In the genomic region with DNA sequence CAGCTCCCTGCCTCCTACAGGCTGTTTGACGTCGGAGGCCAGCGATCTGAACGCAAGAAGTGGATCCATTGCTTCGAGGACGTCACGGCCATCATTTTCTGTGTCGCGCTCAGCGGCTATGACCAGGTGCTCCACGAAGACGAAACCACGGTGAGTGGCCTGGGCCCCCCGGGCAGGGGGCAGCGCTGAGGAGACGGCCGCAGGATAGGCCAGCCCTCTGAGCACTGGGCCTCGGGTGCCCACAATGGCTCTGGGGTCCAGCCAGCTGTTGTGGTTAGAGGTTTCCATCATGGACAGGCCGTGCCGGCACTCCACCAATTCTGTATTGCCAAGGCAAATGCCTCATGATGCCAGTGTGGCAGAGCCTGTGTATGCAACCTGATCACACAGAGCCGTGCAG, we compare ENCODE assay signal across 20 cellular contexts.
DNase-seq lines count a peak whose midpoint lies in the region; ATAC-seq and TF ChIP-seq lines count a peak whose summit lies in the region.
"Had no signal": no experiment of that assay in that cellular context is flagged by ENCODE, and none has a peak within 500 bp of the region (broad histone marks: within the 10 kb centered on the region; RNA-seq: fewer than 3 reads in every experiment).

No MANE protein-coding gene starts in this region.

- no peaks in the 10 kb centered on the region for H3K9me3 Mint-ChIP-seq in chondrocyte (ENCODE audit: low read depth)
- H3K9me3 Mint-ChIP-seq in naive thymus-derived CD4-positive, alpha-beta T cell = no peaks in the 10 kb centered on the region
- H3K9me3 Mint-ChIP-seq: CD4-positive, alpha-beta T cell had no signal

- peaks cover 5% of the 10 kb centered on the region for H3K4me1 Mint-ChIP-seq in chondrocyte (ENCODE audit: low read depth)
- no peaks in the 10 kb centered on the region for H3K4me1 Mint-ChIP-seq in naive thymus-derived CD4-positive, alpha-beta T cell

- no peak overlapping the region for H3K4me3 ChIP-seq in spleen
- no peak overlapping the region for H3K4me3 ChIP-seq in naive thymus-derived CD4-positive, alpha-beta T cell (ENCODE audit: low read length)

- no peaks in the 10 kb centered on the region for H3K36me3 Mint-ChIP-seq in chondrocyte (ENCODE audit: low read depth)
- H3K36me3 Mint-ChIP-seq in naive thymus-derived CD4-positive, alpha-beta T cell = no peaks in the 10 kb centered on the region

- TF ChIP-seq CTCF in chondrocyte (IDR thresholded peaks at IDR 0.05) (no peak), spleen (IDR thresholded peaks at IDR 0.05 in 8 of 11, conservative IDR thresholded peaks at IDR 0.05 in 3 of 11) (no peak)

- H3K27me3 Mint-ChIP-seq in chondrocyte (ENCODE audit: low read depth) = no peaks in the 10 kb centered on the region
- no peaks in the 10 kb centered on the region for H3K27me3 Mint-ChIP-seq in naive thymus-derived CD4-positive, alpha-beta T cell
- H3K27me3 Mint-ChIP-seq: CD4-positive, alpha-beta T cell had no signal

- intact Hi-C loops in Right ventricle myocardium superior (cut with DNase I) (no loop called here), left ventricle myocardium superior (cut with micrococcal nuclease) (no loop called here), spleen (cut with DNase I; ENCODE audit: low total_unique reads) (no loop called here)
- intact Hi-C loops in naive thymus-derived CD4-positive, alpha-beta T cell (cut with micrococcal nuclease) = no loop called here

- DNase-seq in Right ventricle myocardium superior (peak; percentile 38), left ventricle myocardium superior (no peak), chondrocyte (ENCODE audit: low spot score) (peak; percentile 83), spleen (peak; percentile 58), left lobe of liver (ENCODE audit: low spot score) (no peak)
- DNase-seq in naive thymus-derived CD4-positive, alpha-beta T cell = no peak
- DNase-seq in activated T-cell treated with anti-CD3 and anti-CD28 coated beads, Interleukin-2, amount 50 U/mL, for 48 hours = no peak
- DNase-seq: CD4-positive, alpha-beta T cell; Karpas-422; NCI-H1092 treated with DMSO at 0.1 percent for 48 hours; NCI-H1436; NCI-H187; NCI-H2081 treated with DMSO at 0.1 percent for 48 hours; NCI-H2171 treated with DMSO at 0.1 percent for 48 hours; NCI-H345; NCI-H524; NCI-H748 treated with DMSO at 0.1 percent for 48 hours had no signal

- H3K36me3 ChIP-seq in spleen = no peaks in the 10 kb centered on the region
- no peaks in the 10 kb centered on the region for H3K36me3 ChIP-seq in naive thymus-derived CD4-positive, alpha-beta T cell (ENCODE audit: control insufficient read depth in 2 of 3, insufficient read depth in 3 of 3, low read length in 3 of 3)

- no peak overlapping the region for H3K27ac Mint-ChIP-seq in chondrocyte (ENCODE audit: unreplicated experiment)
- no peak overlapping the region for H3K27ac Mint-ChIP-seq in naive thymus-derived CD4-positive, alpha-beta T cell
- H3K27ac Mint-ChIP-seq: CD4-positive, alpha-beta T cell had no signal

- POLR2A ChIA-PET in naive thymus-derived CD4-positive, alpha-beta T cell (lab: Charles Lee) = no interaction called here

- H3K4me3 Mint-ChIP-seq in chondrocyte (ENCODE audit: unreplicated experiment) = no peak overlapping the region
- H3K4me3 Mint-ChIP-seq in naive thymus-derived CD4-positive, alpha-beta T cell = no peak overlapping the region
- H3K4me3 Mint-ChIP-seq: CD4-positive, alpha-beta T cell had no signal

- TF ChIP-seq POLR2A in spleen (IDR thresholded peaks at IDR 0.05) = no peak

- H3K9me3 ChIP-seq in spleen = no peaks in the 10 kb centered on the region
- H3K9me3 ChIP-seq in naive thymus-derived CD4-positive, alpha-beta T cell (ENCODE audit: control insufficient read depth in 2 of 3, low read length in 3 of 3) = no peaks in the 10 kb centered on the region

- 88 to 94% (median 91%) methylated on average over 15 to 21 of the region's 21 CpGs for WGBS in spleen, 5 donors

- H3K4me1 ChIP-seq in spleen = no peaks in the 10 kb centered on the region
- no peaks in the 10 kb centered on the region for H3K4me1 ChIP-seq in naive thymus-derived CD4-positive, alpha-beta T cell (ENCODE audit: control insufficient read depth in 2 of 2, insufficient read depth in 2 of 2, low read length in 2 of 2)

- peak overlapping the region; percentile 10 for H3K27ac ChIP-seq in layer of hippocampus (ENCODE audit: low read depth, low read length)
- no peak overlapping the region for H3K27ac ChIP-seq in spleen
- H3K27ac ChIP-seq in naive thymus-derived CD4-positive, alpha-beta T cell (ENCODE audit: low read depth, low read length) = no peak overlapping the region

- CTCF ChIA-PET in naive thymus-derived CD4-positive, alpha-beta T cell (lab: Charles Lee) = no interaction called here

- no peaks in the 10 kb centered on the region for H3K27me3 ChIP-seq in layer of hippocampus (ENCODE audit: control insufficient read depth, insufficient read depth, low read length)
- H3K27me3 ChIP-seq in spleen (replicated peaks in 1 of 7) = no peaks in the 10 kb centered on the region
- no peaks in the 10 kb centered on the region for H3K27me3 ChIP-seq in naive thymus-derived CD4-positive, alpha-beta T cell (ENCODE audit: control insufficient read depth in 2 of 2, insufficient read depth in 2 of 2, low read length in 2 of 2)

- ATAC-seq in Right ventricle myocardium superior (ENCODE audit: poor library complexity) = no peak
- no peak for ATAC-seq in left ventricle myocardium superior
- no peak for ATAC-seq in left lobe of liver
- ATAC-seq in naive thymus-derived CD4-positive, alpha-beta T cell = no peak
- ATAC-seq: HCT116, PC-3 had no signal

Comparison
In these comparisons a context has a peak if more than half of its experiments do, and no peak if none do; other contexts are left out.
1. DNase-seq: peak in Right ventricle myocardium superior (single experiment), chondrocyte (single experiment) and spleen (single experiment); none in left ventricle myocardium superior (single experiment), left lobe of liver (single experiment), naive thymus-derived CD4-positive, alpha-beta T cell (0 of 9) and activated T-cell treated with anti-CD3 and anti-CD28 coated beads, Interleukin-2, amount 50 U/mL, for 48 hours (0 of 2).